21 cellular contexts compared by ENCODE assay signal in the genomic region with DNA sequence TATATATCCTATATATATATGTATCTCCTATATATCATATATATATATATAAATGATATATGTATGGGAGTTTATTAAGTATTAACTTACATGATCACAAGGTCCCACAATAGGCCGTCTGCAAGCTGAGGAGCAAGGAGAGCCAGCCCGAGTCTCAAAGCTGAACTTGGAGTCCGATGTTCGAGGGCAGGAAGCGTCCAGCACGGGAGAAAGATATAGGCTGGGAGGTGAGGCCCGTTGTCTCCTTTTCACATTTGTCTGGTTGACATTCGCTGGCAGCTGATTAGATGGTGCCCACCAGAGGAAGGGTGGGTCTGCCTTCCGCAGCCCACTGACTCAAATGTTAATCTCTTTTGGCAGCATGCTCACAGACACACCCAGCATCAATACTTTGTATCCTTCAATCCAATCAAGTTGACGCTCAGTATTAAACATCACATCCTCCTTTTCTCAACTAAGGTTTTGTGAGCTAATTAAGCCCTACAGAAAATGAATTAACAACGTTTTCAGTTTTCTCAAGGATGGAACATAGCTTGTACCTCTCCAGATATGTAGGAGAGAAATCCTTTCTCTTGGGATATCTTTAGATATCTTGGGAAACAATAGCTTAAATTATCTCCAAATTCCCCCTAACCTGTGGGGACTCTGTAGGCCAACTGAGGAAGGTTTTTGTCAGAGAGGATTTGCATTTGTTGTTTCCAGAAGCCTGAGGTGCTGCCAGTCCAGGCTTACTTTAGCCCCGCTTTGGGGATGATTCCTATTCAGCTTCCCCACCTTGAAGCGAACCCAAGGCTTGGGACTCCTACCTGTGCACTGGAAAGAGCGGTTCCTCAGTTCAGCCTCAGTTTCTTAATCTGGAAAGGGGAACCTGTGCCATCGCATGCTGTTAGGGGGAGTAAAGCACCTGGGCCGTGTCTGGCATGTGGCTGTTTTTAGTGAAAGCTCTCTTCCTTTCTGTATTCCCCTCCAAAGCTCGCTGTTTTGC.
"Had no signal": no experiment of that assay in that cellular context is flagged by ENCODE, and none has a peak within 500 bp of the region (broad histone marks: within the 10 kb centered on the region; RNA-seq: fewer than 3 reads in every experiment).

No MANE protein-coding gene starts in this region.

- H3K4me3 Mint-ChIP-seq: activated CD4-positive, alpha-beta T cell treated with anti-CD3 and anti-CD28 coated beads, Interleukin-2, amount 10 ng/mL, durations not matched to agents 24 days and 14 days; activated naive CD4-positive, alpha-beta T cell treated with anti-CD3 and anti-CD28 coated beads, Interleukin-2, amount 50 U/mL, for 24 hours; activated T-helper 1 cell treated with anti-CD3 and anti-CD28 coated beads, Interleukin-12 subunit alpha, Interleukin-12 subunit beta, Interleukin-2, Interleukin-4 antibody, amounts not matched to agents 30 ng/mL and 10 ng/mL and 1 ng/mL, durations not matched to agents 14 hours and 24 hours and 36 hours; nephron had no signal

- H3K36me3 Mint-ChIP-seq: activated naive CD4-positive, alpha-beta T cell treated with anti-CD3 and anti-CD28 coated beads, Interleukin-2, amount 50 U/mL, for 24 hours had no signal

- H3K27me3 ChIP-seq: body of pancreas, thyroid gland had no signal

- H3K36me3 ChIP-seq: heart right ventricle, spleen, thyroid gland had no signal

- ATAC-seq: body of pancreas, heart right ventricle, left colon had no signal

- H3K4me3 ChIP-seq: body of pancreas, heart right ventricle, spleen, thyroid gland had no signal

- H3K9me3 ChIP-seq: body of pancreas, heart right ventricle, spleen, thyroid gland had no signal

- H3K9me3 Mint-ChIP-seq: activated CD4-positive, alpha-beta T cell treated with anti-CD3 and anti-CD28 coated beads, Interleukin-2, amount 10 ng/mL, durations not matched to agents 24 days and 14 days; activated naive CD4-positive, alpha-beta T cell treated with anti-CD3 and anti-CD28 coated beads, Interleukin-2, amount 50 U/mL, for 24 hours; activated T-helper 1 cell treated with anti-CD3 and anti-CD28 coated beads, Interleukin-12 subunit alpha, Interleukin-12 subunit beta, Interleukin-2, Interleukin-4 antibody, amounts not matched to agents 30 ng/mL and 10 ng/mL and 1 ng/mL, durations not matched to agents 14 hours and 24 hours and 36 hours; nephron had no signal

- H3K27ac Mint-ChIP-seq: activated CD4-positive, alpha-beta T cell treated with anti-CD3 and anti-CD28 coated beads, Interleukin-2, amount 10 ng/mL, durations not matched to agents 24 days and 14 days; activated naive CD4-positive, alpha-beta T cell treated with anti-CD3 and anti-CD28 coated beads, Interleukin-2, amount 50 U/mL, for 24 hours; activated T-helper 1 cell treated with anti-CD3 and anti-CD28 coated beads, Interleukin-12 subunit alpha, Interleukin-12 subunit beta, Interleukin-2, Interleukin-4 antibody, amounts not matched to agents 30 ng/mL and 10 ng/mL and 1 ng/mL, durations not matched to agents 14 hours and 24 hours and 36 hours; nephron had no signal

- H3K4me1 ChIP-seq: body of pancreas, spleen, thyroid gland had no signal

- H3K27me3 Mint-ChIP-seq: activated CD4-positive, alpha-beta T cell treated with anti-CD3 and anti-CD28 coated beads, Interleukin-2, amount 10 ng/mL, durations not matched to agents 24 days and 14 days had no signal

- DNase-seq: activated CD4-positive, alpha-beta T cell treated with anti-CD3 and anti-CD28 coated beads, Interleukin-2, amount 10 ng/mL, durations not matched to agents 24 days and 14 days; activated gamma-delta T cell; anterior cingulate cortex; body of pancreas; caudate nucleus; dermis blood vessel endothelial cell; effector CD8-positive, alpha-beta T cell; erythroblast; foreskin fibroblast; heart right ventricle; islet precursor cell; mesenchymal stem cell; occipital lobe; spleen; stimulated activated CD4-positive, alpha-beta T cell treated with anti-CD3 and anti-CD28 coated beads, Interleukin-4, amount 100 ng/mL, for 1 hour; stimulated activated naive CD4-positive, alpha-beta T cell; thyroid gland had no signal

- H3K4me1 Mint-ChIP-seq: activated CD4-positive, alpha-beta T cell treated with anti-CD3 and anti-CD28 coated beads, Interleukin-2, amount 10 ng/mL, durations not matched to agents 24 days and 14 days; activated naive CD4-positive, alpha-beta T cell treated with anti-CD3 and anti-CD28 coated beads, Interleukin-2, amount 50 U/mL, for 24 hours; nephron had no signal

- H3K27ac ChIP-seq: body of pancreas, heart right ventricle, spleen, thyroid gland had no signal
